9 cellular contexts compared by ENCODE assay signal in genomic region chr3:61877359-61877770, GRCh38.
A peak's percentile ranks its signal among the peaks of the same experiment; 100 is the strongest.
DNase-seq lines count a peak whose midpoint lies in the region; ATAC-seq and TF ChIP-seq lines count a peak whose summit lies in the region.
"Had no signal": no experiment of that assay in that cellular context is flagged by ENCODE, and none has a peak within 500 bp of the region (broad histone marks: within the 10 kb centered on the region; RNA-seq: fewer than 3 reads in every experiment).

No MANE protein-coding gene starts in this region.

- DNase-seq in GM13977 (ENCODE audit: low spot score) (peak; percentile 17), HuH-7.5 (ENCODE audit: low spot score) (peak; percentile 14), glomerular visceral epithelial cell (ENCODE audit: extremely low spot score) (peak; percentile 53), GDM1 (lab: John Stamatoyannopoulos, UW) (no peak), ureter (ENCODE audit: low spot score) (no peak), DMS153 (lab: John Stamatoyannopoulos, UW) (no peak)
- no peak for DNase-seq in stimulated activated CD4-positive, alpha-beta T cell treated with anti-CD3 and anti-CD28 coated beads, Interleukin-15, amount 100 ng/mL, for 24 hours
- DNase-seq: caudate nucleus had no signal

- in situ Hi-C loops in GM13977 (cut with MboI; ENCODE audit: low pct_unique_long_range_greater_than_20kb, low sequenced_read_pairs, unreplicated experiment), result no loop called here

- TF ChIP-seq CTCF in GM13977 (IDR thresholded peaks at IDR 0.05; ENCODE audit: extremely low read depth, insufficient read depth, missing control alignments), result no peak

- peak; percentile 96 for ATAC-seq in GM21786 (IDR thresholded peaks at IDR 0.05; ENCODE audit: unreplicated experiment)

Comparison
In these comparisons a context has a peak if more than half of its experiments do, and no peak if none do; other contexts are left out.
1. DNase-seq: peak in GM13977 (single experiment), HuH-7.5 (single experiment) and glomerular visceral epithelial cell (single experiment); none in stimulated activated CD4-positive, alpha-beta T cell treated with anti-CD3 and anti-CD28 coated beads, Interleukin-15, amount 100 ng/mL, for 24 hours (single experiment), GDM1 (single experiment), ureter (single experiment) and DMS153 (single experiment).